Comparison of ENCODE assay signal across 30 cellular contexts in the genomic region with DNA sequence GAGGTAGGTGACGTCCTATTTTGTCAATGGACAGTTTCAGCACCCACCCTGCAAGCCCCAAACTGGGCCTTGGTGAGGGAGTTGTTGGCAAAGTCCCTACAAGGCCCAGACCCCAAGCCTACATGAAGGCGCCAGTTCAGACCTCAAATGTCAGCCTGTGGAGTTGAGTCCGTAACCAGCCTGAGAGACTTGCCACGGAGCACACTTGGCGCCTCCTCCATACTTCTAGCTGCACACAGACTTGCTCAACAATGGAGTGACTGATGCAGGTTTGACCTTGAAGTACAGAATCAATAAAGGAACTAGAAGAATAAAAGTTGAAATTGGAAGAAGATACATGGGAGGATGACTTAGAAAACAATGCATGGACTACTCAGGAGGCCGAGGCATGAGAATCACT.
"Had no signal": no experiment of that assay in that cellular context is flagged by ENCODE, and none has a peak within 500 bp of the region (broad histone marks: within the 10 kb centered on the region; RNA-seq: fewer than 3 reads in every experiment).

No MANE protein-coding gene starts in this region.

- H3K4me2 ChIP-seq: neural progenitor cell had no signal

- H3K4me1 ChIP-seq: parathyroid adenoma, psoas muscle, testis, tibial artery, vagina had no signal

- H3K79me2 ChIP-seq: parathyroid adenoma had no signal

- H3K27ac Mint-ChIP-seq: natural killer cell; neural progenitor cell; stimulated activated memory B cell treated with anti-CD40 and anti-IgM and Interleukin-4, amounts not matched to agents 10 μg/mL and 1 μg/mL and 100 μg/mL, for 72 hours; stimulated activated naive CD8-positive, alpha-beta T cell treated with anti-CD3 and anti-CD28 coated beads, Interleukin-15, amount 100 ng/mL, for 72 hours had no signal

- H3K4me1 Mint-ChIP-seq: natural killer cell; stimulated activated memory B cell treated with anti-CD40 and anti-IgM and Interleukin-4, amounts not matched to agents 10 μg/mL and 1 μg/mL and 100 μg/mL, for 72 hours; stimulated activated naive CD8-positive, alpha-beta T cell treated with anti-CD3 and anti-CD28 coated beads, Interleukin-15, amount 100 ng/mL, for 72 hours had no signal

- H3K4me3 ChIP-seq: neural progenitor cell, ovary, psoas muscle, skin epidermis, smooth muscle cell, spleen, suprapubic skin, testis, tibial artery, transverse colon, upper lobe of left lung, vagina had no signal

- H3K27ac ChIP-seq: neural progenitor cell, ovary, parathyroid adenoma, psoas muscle, skin epidermis, suprapubic skin, testis, tibial artery, transverse colon, upper lobe of left lung, vagina had no signal

- H3K9me3 ChIP-seq: ovary, testis, vagina had no signal

- H2AFZ ChIP-seq: neural progenitor cell, parathyroid adenoma had no signal

- H3K36me3 Mint-ChIP-seq: neural progenitor cell; stimulated activated memory B cell treated with anti-CD40 and anti-IgM and Interleukin-4, amounts not matched to agents 10 μg/mL and 1 μg/mL and 100 μg/mL, for 72 hours had no signal

- H3K27me3 ChIP-seq: neural progenitor cell, ovary, testis, tibial artery, transverse colon, upper lobe of left lung, vagina had no signal

- DNase-seq: naive thymus-derived CD4-positive, alpha-beta T cell; natural killer cell; occipital lobe; ovary; posterior cingulate gyrus; psoas muscle; right cardiac atrium; spleen; stimulated activated CD4-positive, alpha-beta T cell treated with anti-CD3 and anti-CD28 coated beads, Interleukin-12 subunit alpha, Interleukin-12 subunit beta, amount 100 ng/mL, for 4 hours; stimulated activated CD4-positive, alpha-beta T cell treated with anti-CD3 and anti-CD28 coated beads, Interleukin-1b, Interleukin-23, amount 100 ng/mL, for 48 hours; stimulated activated CD4-positive, alpha-beta T cell treated with anti-CD3 and anti-CD28 coated beads, Interleukin-4, amount 100 ng/mL, for 1 hour; stimulated activated CD4-positive, alpha-beta T cell treated with anti-CD3 and anti-CD28 coated beads, Interleukin-4, amount 100 ng/mL, for 4 hours; stimulated activated CD8-positive, alpha-beta memory T cell treated with anti-CD3 and anti-CD28 coated beads, Interleukin-4, amount 100 ng/mL, for 48 hours; stimulated activated naive CD4-positive, alpha-beta T cell; stimulated activated naive CD8-positive, alpha-beta T cell treated with anti-CD3 and anti-CD28 coated beads, Interleukin-15, amount 100 ng/mL, for 72 hours; stimulated activated naive CD8-positive, alpha-beta T cell treated with anti-CD3 and anti-CD28 coated beads, Interleukin-15, Interleukin-2, amounts not matched to agents 100 U/mL and 50 U/mL, for 24 hours; substantia nigra; testis; tibial artery; transverse colon; upper lobe of left lung had no signal

- H3K27me3 Mint-ChIP-seq: progenitor cell of endocrine pancreas had no signal

- H3K4me3 Mint-ChIP-seq: naive thymus-derived CD4-positive, alpha-beta T cell; natural killer cell; nephron; neural progenitor cell; stimulated activated memory B cell treated with anti-CD40 and anti-IgM and Interleukin-4, amounts not matched to agents 10 μg/mL and 1 μg/mL and 100 μg/mL, for 72 hours; stimulated activated naive CD8-positive, alpha-beta T cell treated with anti-CD3 and anti-CD28 coated beads, Interleukin-15, amount 100 ng/mL, for 72 hours had no signal

- H3K9ac ChIP-seq: neural progenitor cell, parathyroid adenoma had no signal

- H3K36me3 ChIP-seq: neural progenitor cell, ovary, spleen, suprapubic skin, tibial artery, transverse colon, upper lobe of left lung, vagina had no signal
